Comparison of ENCODE assay signal across 11 cellular contexts in the genomic region with DNA sequence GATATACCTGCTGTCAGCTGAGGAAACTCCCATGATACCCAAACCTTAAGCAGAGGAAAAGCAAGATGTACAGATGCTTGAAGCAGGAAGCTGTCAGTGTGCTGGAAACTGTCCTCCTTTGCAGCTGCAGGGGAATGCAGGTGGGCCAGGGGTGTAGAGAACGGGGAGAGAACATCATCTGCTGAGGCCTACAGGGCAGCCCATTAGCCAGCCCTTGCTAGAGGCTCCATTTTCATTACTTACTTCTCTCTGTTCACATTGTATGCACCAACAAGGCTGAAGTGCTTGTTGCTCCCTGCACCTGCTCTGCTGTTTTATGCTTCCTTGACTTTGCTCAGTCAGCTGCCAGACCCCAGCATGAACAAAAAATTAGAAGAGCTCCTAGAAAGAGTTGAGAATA.
"Had no signal": no experiment of that assay in that cellular context is flagged by ENCODE, and none has a peak within 500 bp of the region (broad histone marks: within the 10 kb centered on the region; RNA-seq: fewer than 3 reads in every experiment).

No MANE protein-coding gene starts in this region.

- H3K4me3 ChIP-seq: breast epithelium, ovary, testis, upper lobe of right lung had no signal

- H3K36me3 ChIP-seq: breast epithelium, ovary, upper lobe of right lung had no signal

- H3K9me3 ChIP-seq: ovary, testis, upper lobe of right lung had no signal

- H3K27ac Mint-ChIP-seq: activated naive CD8-positive, alpha-beta T cell had no signal

- H3K27ac ChIP-seq: breast epithelium, ovary, testis, upper lobe of right lung had no signal

- ATAC-seq: stimulated activated naive CD8-positive, alpha-beta T cell treated with anti-CD3 and anti-CD28 coated beads, Interleukin-15, amount 100 ng/mL, for 72 hours; upper lobe of right lung had no signal

- DNase-seq: activated CD4-positive, alpha-beta T cell treated with anti-CD3 and anti-CD28 coated beads for 48 hours; activated T-cell treated with anti-CD3 and anti-CD28 coated beads, Interleukin-2, amount 50 U/mL, for 1 hour; erythroblast; hypothalamus; ovary; stimulated activated CD4-positive, alpha-beta T cell treated with anti-CD3 and anti-CD28 coated beads, Interleukin-4, amount 100 ng/mL, for 24 hours; stimulated activated naive CD8-positive, alpha-beta T cell treated with anti-CD3 and anti-CD28 coated beads, Interleukin-15, amount 100 ng/mL, for 72 hours; testis; upper lobe of right lung had no signal

- H3K4me1 ChIP-seq: breast epithelium had no signal

- H3K27me3 ChIP-seq: breast epithelium, ovary, testis, upper lobe of right lung had no signal

- H3K36me3 Mint-ChIP-seq: activated naive CD8-positive, alpha-beta T cell had no signal

- H3K27me3 Mint-ChIP-seq: activated naive CD8-positive, alpha-beta T cell; stimulated activated naive CD8-positive, alpha-beta T cell treated with anti-CD3 and anti-CD28 coated beads, Interleukin-15, amount 100 ng/mL, for 72 hours had no signal

- H3K4me3 Mint-ChIP-seq: activated naive CD8-positive, alpha-beta T cell; stimulated activated naive CD8-positive, alpha-beta T cell treated with anti-CD3 and anti-CD28 coated beads, Interleukin-15, amount 100 ng/mL, for 72 hours had no signal
